ENCODE assay signal across 8 cellular contexts in the genomic region with DNA sequence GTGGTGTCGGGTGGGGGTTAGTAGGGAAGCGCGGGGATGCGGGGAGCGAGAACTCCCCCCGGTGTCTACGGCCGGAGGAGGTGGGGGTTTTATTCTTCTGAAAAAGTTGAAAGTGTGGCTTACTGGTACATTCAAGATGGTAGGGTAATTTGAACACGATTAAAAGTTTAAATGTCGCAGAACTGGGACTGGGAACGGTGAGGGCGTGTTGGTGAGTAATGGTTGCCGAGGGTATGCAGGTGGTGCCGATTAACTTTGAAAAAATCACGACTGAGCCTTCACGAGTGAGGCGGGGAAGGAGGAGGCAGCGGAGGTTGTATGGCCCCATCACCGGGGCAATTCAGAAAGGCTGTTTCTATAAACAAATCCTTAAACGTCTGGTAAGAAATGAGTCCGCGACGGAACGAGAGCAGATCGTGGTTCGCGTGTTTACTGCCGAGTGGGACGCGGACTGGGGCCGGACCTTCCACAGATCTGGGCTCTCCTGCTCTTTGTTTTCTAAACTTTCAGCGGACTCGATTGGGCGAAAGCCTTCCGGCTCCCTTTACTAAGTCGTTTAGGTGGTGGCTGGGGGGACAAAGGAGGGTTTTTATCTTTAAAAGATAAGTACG. TPM values are rescaled to one million over a fixed set of nuclear protein-coding genes. Genes with fewer than 3 reads are reported as not detected.
A peak's percentile ranks its signal among the peaks of the same experiment; 100 is the strongest.
DNase-seq lines count a peak whose midpoint lies in the region; ATAC-seq and TF ChIP-seq lines count a peak whose summit lies in the region.

No MANE protein-coding gene starts in this region.

- peak overlapping the region; percentile 92 to 98 (median 96) for H3K27ac ChIP-seq in sigmoid colon

- H3K27me3 Mint-ChIP-seq in activated T-helper 17 cell treated with anti-CD3 and anti-CD28 coated beads, Interleukin-2, amount 50 U/mL, for 72 hours = peaks cover 31% of the 10 kb centered on the region

- DNase-seq in HuH-7.5 (ENCODE audit: low spot score) (peak; percentile 43), left ventricle myocardium superior (peak; percentile 47), sigmoid colon (no peak), COLO668 (lab: John Stamatoyannopoulos, UW; ENCODE audit: unreplicated experiment) (no peak), NCI-H510A (lab: John Stamatoyannopoulos, UW) (no peak), putamen (ENCODE audit: low spot score) (no peak)

- ATAC-seq in activated T-helper 17 cell treated with anti-CD3 and anti-CD28 coated beads, Interleukin-2, amount 50 U/mL, for 72 hours (replicated peaks) = peak; percentile 6
- ATAC-seq in left ventricle myocardium superior (no peak), GM18909 (IDR thresholded peaks at IDR 0.05; ENCODE audit: poor library complexity, unreplicated experiment) (no peak)

- no peak for TF ChIP-seq CTCF in sigmoid colon (IDR thresholded peaks at IDR 0.05)

- peak overlapping the region; percentile 79 for H3K27ac Mint-ChIP-seq in activated T-helper 17 cell treated with anti-CD3 and anti-CD28 coated beads, Interleukin-2, amount 50 U/mL, for 72 hours

- peak overlapping the region; percentile 63 to 94 (median 85) for H3K4me3 ChIP-seq in sigmoid colon

- H3K36me3 ChIP-seq in sigmoid colon = no peaks in the 10 kb centered on the region

- no peaks in the 10 kb centered on the region for H3K27me3 ChIP-seq in sigmoid colon

- no peak for TF ChIP-seq EP300 in sigmoid colon (IDR thresholded peaks at IDR 0.05)

- peak overlapping the region; percentile 85 for H3K4me3 Mint-ChIP-seq in activated T-helper 17 cell treated with anti-CD3 and anti-CD28 coated beads, Interleukin-2, amount 50 U/mL, for 72 hours

- H3K4me1 Mint-ChIP-seq in activated T-helper 17 cell treated with anti-CD3 and anti-CD28 coated beads, Interleukin-2, amount 50 U/mL, for 72 hours = peaks cover 27% of the 10 kb centered on the region

- WGBS in sigmoid colon, 2 donors = 1% methylated on average over 37 of the region's 37 CpGs

- peaks cover 16% of the 10 kb centered on the region for H3K36me3 Mint-ChIP-seq in activated T-helper 17 cell treated with anti-CD3 and anti-CD28 coated beads, Interleukin-2, amount 50 U/mL, for 72 hours (ENCODE audit: low read depth)

- intact Hi-C loops in left ventricle myocardium superior (cut with micrococcal nuclease) (no loop called here), sigmoid colon (cut with DNase I) (loop anchor here (2.0 to 5.0 kb wide), 4 partner anchors 76 to 424 kb away; no protein-coding TSS in a partner anchor)

- H3K4me1 ChIP-seq in sigmoid colon = peaks cover 0 to 49% (median 36%) of the 10 kb centered on the region in 4 donors

- no peaks in the 10 kb centered on the region for H3K9me3 ChIP-seq in sigmoid colon

- no peaks in the 10 kb centered on the region for H3K9me3 Mint-ChIP-seq in activated T-helper 17 cell treated with anti-CD3 and anti-CD28 coated beads, Interleukin-2, amount 50 U/mL, for 72 hours

- no peak for TF ChIP-seq POLR2A in sigmoid colon (IDR thresholded peaks at IDR 0.05)

RNA-seq across cellular contexts. Expression of gene IGF1R, which starts 2.6 kb away (rescaled TPM):
- 10 to 100 TPM in 1 of 2 donors, 1 to 10 TPM in 1; 4.6 to 33.8 TPM for total RNA-seq in activated T-helper 17 cell treated with anti-CD3 and anti-CD28 coated beads, Interleukin-2, amount 50 U/mL, for 72 hours
- 33.3 TPM for total RNA-seq in left ventricle myocardium superior
- total RNA-seq in sigmoid colon = 100 to 1,000 TPM in 1 of 4 donors, 10 to 100 TPM in 3; 39.6 to 130 (median 61.3) TPM
- 1 to 10 TPM; 1.2 to 8.5 (median 1.4) TPM for polyA plus RNA-seq in sigmoid colon

Comparison
In these comparisons a context has a peak if more than half of its experiments do, and no peak if none do; other contexts are left out.
1. DNase-seq: peak in HuH-7.5 (single experiment) and left ventricle myocardium superior (single experiment); none in sigmoid colon (single experiment), COLO668 (single experiment), NCI-H510A (single experiment) and putamen (single experiment).